1 cellular context compared by ENCODE assay signal in genomic region chr15:40226739-40227138, GRCh38.
TF ChIP-seq lines count a peak whose summit lies in the region.

No MANE protein-coding gene starts in this region.

TF ChIP-seq in GM12878, 131 proteins besides CTCF, POLR2A, EP300 and RAD21 (continued from another document):
- TF ChIP-seq, protein P1, sequence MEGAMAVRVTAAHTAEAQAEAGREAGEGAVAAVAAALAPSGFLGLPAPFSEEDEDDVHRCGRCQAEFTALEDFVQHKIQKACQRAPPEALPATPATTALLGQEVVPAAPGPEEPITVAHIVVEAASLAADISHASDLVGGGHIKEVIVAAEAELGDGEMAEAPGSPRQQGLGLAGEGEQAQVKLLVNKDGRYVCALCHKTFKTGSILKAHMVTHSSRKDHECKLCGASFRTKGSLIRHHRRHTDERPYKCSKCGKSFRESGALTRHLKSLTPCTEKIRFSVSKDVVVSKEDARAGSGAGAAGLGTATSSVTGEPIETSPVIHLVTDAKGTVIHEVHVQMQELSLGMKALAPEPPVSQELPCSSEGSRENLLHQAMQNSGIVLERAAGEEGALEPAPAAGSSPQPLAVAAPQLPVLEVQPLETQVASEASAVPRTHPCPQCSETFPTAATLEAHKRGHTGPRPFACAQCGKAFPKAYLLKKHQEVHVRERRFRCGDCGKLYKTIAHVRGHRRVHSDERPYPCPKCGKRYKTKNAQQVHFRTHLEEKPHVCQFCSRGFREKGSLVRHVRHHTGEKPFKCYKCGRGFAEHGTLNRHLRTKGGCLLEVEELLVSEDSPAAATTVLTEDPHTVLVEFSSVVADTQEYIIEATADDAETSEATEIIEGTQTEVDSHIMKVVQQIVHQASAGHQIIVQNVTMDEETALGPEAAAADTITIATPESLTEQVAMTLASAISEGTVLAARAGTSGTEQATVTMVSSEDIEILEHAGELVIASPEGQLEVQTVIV (IDR thresholded peaks at IDR 0.05; ENCODE audit: borderline replicate concordance, partially characterized antibody), result no peak
- TF ChIP-seq MYB (IDR thresholded peaks at IDR 0.05; ENCODE audit: borderline replicate concordance, low read depth, low read length), result no peak
- no peak for TF ChIP-seq ZSCAN29 (IDR thresholded peaks at IDR 0.05)
TF ChIP-seq in GM12878: peak in this region for 2.
